Comparison of ENCODE assay signal across 23 cellular contexts in genomic region chr9:125644819-125645507, GRCh38.
DNase-seq lines count a peak whose midpoint lies in the region; ATAC-seq and TF ChIP-seq lines count a peak whose summit lies in the region.
"Had no signal": no experiment of that assay in that cellular context is flagged by ENCODE, and none has a peak within 500 bp of the region (broad histone marks: within the 10 kb centered on the region; RNA-seq: fewer than 3 reads in every experiment).

No MANE protein-coding gene starts in this region.

- no peak for TF ChIP-seq CTCF in natural killer cell (IDR thresholded peaks at IDR 0.05)
- TF ChIP-seq CTCF in BE2C (IDR thresholded peaks at IDR 0.05; ENCODE audit: low read depth, low read length): no peak

- peaks cover 39 to 47% of the 10 kb centered on the region in 2 donors for H3K4me1 Mint-ChIP-seq in natural killer cell
- H3K4me1 Mint-ChIP-seq in natural killer cell treated with Interleukin-12 subunit alpha and Interleukin-12 subunit beta and Interleukin-15 and Interleukin-18, amount 100 ng/mL, for 72 hours (ENCODE audit: low read depth in 2 of 2): peaks cover 37 to 42% of the 10 kb centered on the region in 2 donors
- H3K4me1 Mint-ChIP-seq in activated T-helper 2 cell treated with anti-CD3 and anti-CD28 coated beads, Interferon-gamma antibody, Interleukin-2, Interleukin-4, amounts not matched to agents 10 μg/mL and 5 μg/mL and 100 μg/mL, durations not matched to agents 14 hours and 24 hours and 36 hours (ENCODE audit: low read depth): peaks cover 47% of the 10 kb centered on the region
- H3K4me1 Mint-ChIP-seq in naive thymus-derived CD4-positive, alpha-beta T cell: peaks cover 40 to 59% (median 50%) of the 10 kb centered on the region in 7 donors
- peaks cover 45% of the 10 kb centered on the region for H3K4me1 Mint-ChIP-seq in T-helper 2 cell treated with Interferon-gamma antibody and Interleukin-4, amounts not matched to agents 5 μg/mL and 100 μg/mL, for 36 hours (ENCODE audit: low read depth)

- H3K4me3 Mint-ChIP-seq in natural killer cell: peak overlapping the region; percentile 61
- H3K4me3 Mint-ChIP-seq in natural killer cell treated with Interleukin-12 subunit alpha and Interleukin-12 subunit beta and Interleukin-15 and Interleukin-18, amount 100 ng/mL, for 72 hours: no peak overlapping the region
- H3K4me3 Mint-ChIP-seq in activated T-helper 2 cell treated with anti-CD3 and anti-CD28 coated beads, Interferon-gamma antibody, Interleukin-2, Interleukin-4, amounts not matched to agents 10 μg/mL and 5 μg/mL and 100 μg/mL, durations not matched to agents 14 hours and 24 hours and 36 hours (ENCODE audit: low read depth): no peak overlapping the region
- peak overlapping the region in 8 of 10 donors; percentile 9 to 46 (median 15) for H3K4me3 Mint-ChIP-seq in naive thymus-derived CD4-positive, alpha-beta T cell
- H3K4me3 Mint-ChIP-seq in T-helper 2 cell treated with Interferon-gamma antibody and Interleukin-4, amounts not matched to agents 5 μg/mL and 100 μg/mL, for 36 hours: no peak overlapping the region
- H3K4me3 Mint-ChIP-seq: mesothelial cell of epicardium; T-helper 1 cell treated with Interleukin-12 subunit alpha and Interleukin-12 subunit beta and Interleukin-4 antibody, amounts not matched to agents 30 μg/mL and 1 μg/mL, for 36 hours had no signal

- no peaks in the 10 kb centered on the region for H3K36me3 ChIP-seq in naive thymus-derived CD4-positive, alpha-beta T cell (ENCODE audit: control insufficient read depth in 2 of 3, insufficient read depth in 3 of 3, low read length in 3 of 3)
- H3K36me3 ChIP-seq in BE2C: no peaks in the 10 kb centered on the region
- H3K36me3 ChIP-seq: breast epithelium, ovary, right lobe of liver, stomach, WERI-Rb-1 had no signal

- H3K27me3 ChIP-seq in naive thymus-derived CD4-positive, alpha-beta T cell (ENCODE audit: control insufficient read depth in 2 of 2, insufficient read depth in 2 of 2, low read length in 2 of 2): no peaks in the 10 kb centered on the region
- H3K27me3 ChIP-seq in BE2C: no peaks in the 10 kb centered on the region
- H3K27me3 ChIP-seq: breast epithelium, ovary, right lobe of liver, stomach had no signal

- H3K9me3 ChIP-seq in naive thymus-derived CD4-positive, alpha-beta T cell (ENCODE audit: control insufficient read depth in 2 of 3, low read length in 3 of 3): no peaks in the 10 kb centered on the region
- no peaks in the 10 kb centered on the region for H3K9me3 ChIP-seq in BE2C
- H3K9me3 ChIP-seq: breast epithelium, ovary, right lobe of liver, stomach had no signal

- CTCF ChIA-PET in naive thymus-derived CD4-positive, alpha-beta T cell (lab: Charles Lee): no interaction called here

- POLR2A ChIA-PET in naive thymus-derived CD4-positive, alpha-beta T cell (lab: Charles Lee): no interaction called here

- no peaks in the 10 kb centered on the region for H3K9me3 Mint-ChIP-seq in natural killer cell
- H3K9me3 Mint-ChIP-seq in natural killer cell treated with Interleukin-12 subunit alpha and Interleukin-12 subunit beta and Interleukin-15 and Interleukin-18, amount 100 ng/mL, for 72 hours: no peaks in the 10 kb centered on the region
- H3K9me3 Mint-ChIP-seq in activated T-helper 2 cell treated with anti-CD3 and anti-CD28 coated beads, Interferon-gamma antibody, Interleukin-2, Interleukin-4, amounts not matched to agents 10 μg/mL and 5 μg/mL and 100 μg/mL, durations not matched to agents 14 hours and 24 hours and 36 hours: no peaks in the 10 kb centered on the region
- H3K9me3 Mint-ChIP-seq in naive thymus-derived CD4-positive, alpha-beta T cell: no peaks in the 10 kb centered on the region
- H3K9me3 Mint-ChIP-seq in T-helper 2 cell treated with Interferon-gamma antibody and Interleukin-4, amounts not matched to agents 5 μg/mL and 100 μg/mL, for 36 hours: no peaks in the 10 kb centered on the region
- H3K9me3 Mint-ChIP-seq: activated naive CD4-positive, alpha-beta T cell treated with anti-CD3 and anti-CD28 coated beads, Interleukin-2, amount 50 U/mL, for 72 hours; mesothelial cell of epicardium; T-helper 1 cell treated with Interleukin-12 subunit alpha and Interleukin-12 subunit beta and Interleukin-4 antibody, amounts not matched to agents 30 μg/mL and 1 μg/mL, for 36 hours had no signal

- H3K27me3 Mint-ChIP-seq in natural killer cell (ENCODE audit: low read depth in 2 of 2): no peaks in the 10 kb centered on the region
- H3K27me3 Mint-ChIP-seq in natural killer cell treated with Interleukin-12 subunit alpha and Interleukin-12 subunit beta and Interleukin-15 and Interleukin-18, amount 100 ng/mL, for 72 hours: no peaks in the 10 kb centered on the region
- H3K27me3 Mint-ChIP-seq in activated T-helper 2 cell treated with anti-CD3 and anti-CD28 coated beads, Interferon-gamma antibody, Interleukin-2, Interleukin-4, amounts not matched to agents 10 μg/mL and 5 μg/mL and 100 μg/mL, durations not matched to agents 14 hours and 24 hours and 36 hours (ENCODE audit: low read depth): no peaks in the 10 kb centered on the region
- no peaks in the 10 kb centered on the region for H3K27me3 Mint-ChIP-seq in naive thymus-derived CD4-positive, alpha-beta T cell
- H3K27me3 Mint-ChIP-seq in T-helper 2 cell treated with Interferon-gamma antibody and Interleukin-4, amounts not matched to agents 5 μg/mL and 100 μg/mL, for 36 hours (ENCODE audit: low read depth): no peaks in the 10 kb centered on the region

- ATAC-seq in natural killer cell: no peak
- no peak for ATAC-seq in natural killer cell treated with Interleukin-12 subunit alpha and Interleukin-12 subunit beta and Interleukin-15 and Interleukin-18, amount 100 ng/mL, for 72 hours
- ATAC-seq in naive thymus-derived CD4-positive, alpha-beta T cell: no peak
- no peak for ATAC-seq in HG03342 (IDR thresholded peaks at IDR 0.05; ENCODE audit: unreplicated experiment)
- ATAC-seq: K562, right lobe of liver had no signal

- DNase-seq in natural killer cell (no peak), BE2C (no peak), posterior cingulate gyrus (no peak)
- no peak for DNase-seq in natural killer cell treated with Interleukin-12 subunit alpha and Interleukin-12 subunit beta and Interleukin-15 and Interleukin-18, amount 100 ng/mL, for 72 hours (ENCODE audit: low spot score)
- no peak for DNase-seq in activated T-helper 2 cell treated with anti-CD3 and anti-CD28 coated beads, Interferon-gamma antibody, Interleukin-2, Interleukin-4, amounts not matched to agents 10 μg/mL and 5 μg/mL and 100 μg/mL, durations not matched to agents 14 hours and 24 hours and 36 hours (ENCODE audit: low spot score)
- DNase-seq in naive thymus-derived CD4-positive, alpha-beta T cell: no peak
- no peak for DNase-seq in T-helper 2 cell treated with Interferon-gamma antibody and Interleukin-4, amounts not matched to agents 5 μg/mL and 100 μg/mL, for 36 hours (ENCODE audit: low spot score)
- DNase-seq: dermis blood vessel endothelial cell, foreskin fibroblast, H7, NCI-H2081, NCI-H510A treated with DMSO at 0.1 percent for 48 hours, ovary, right lobe of liver, Right ventricle myocardium superior, stomach, WERI-Rb-1 had no signal

- no peaks in the 10 kb centered on the region for H3K36me3 Mint-ChIP-seq in natural killer cell
- H3K36me3 Mint-ChIP-seq in natural killer cell treated with Interleukin-12 subunit alpha and Interleukin-12 subunit beta and Interleukin-15 and Interleukin-18, amount 100 ng/mL, for 72 hours: no peaks in the 10 kb centered on the region
- H3K36me3 Mint-ChIP-seq in activated T-helper 2 cell treated with anti-CD3 and anti-CD28 coated beads, Interferon-gamma antibody, Interleukin-2, Interleukin-4, amounts not matched to agents 10 μg/mL and 5 μg/mL and 100 μg/mL, durations not matched to agents 14 hours and 24 hours and 36 hours (ENCODE audit: low read depth): peaks cover 24% of the 10 kb centered on the region
- H3K36me3 Mint-ChIP-seq in naive thymus-derived CD4-positive, alpha-beta T cell: peaks cover 0 to 19% (median 12%) of the 10 kb centered on the region in 5 donors
- peaks cover 6% of the 10 kb centered on the region for H3K36me3 Mint-ChIP-seq in T-helper 2 cell treated with Interferon-gamma antibody and Interleukin-4, amounts not matched to agents 5 μg/mL and 100 μg/mL, for 36 hours (ENCODE audit: low read depth)

- H3K4me3 ChIP-seq in naive thymus-derived CD4-positive, alpha-beta T cell (ENCODE audit: low read length): no peak overlapping the region
- H3K4me3 ChIP-seq in BE2C (ENCODE audit: low read depth, low read length): no peak overlapping the region
- H3K4me3 ChIP-seq: breast epithelium, K562, ovary, right lobe of liver, stomach had no signal

- peaks cover 14 to 15% of the 10 kb centered on the region in 2 donors for H3K4me1 ChIP-seq in naive thymus-derived CD4-positive, alpha-beta T cell (ENCODE audit: control insufficient read depth in 2 of 2, insufficient read depth in 2 of 2, low read length in 2 of 2)
- H3K4me1 ChIP-seq in BE2C: peaks cover 15% of the 10 kb centered on the region
- H3K4me1 ChIP-seq: breast epithelium, right lobe of liver had no signal

- intact Hi-C loops in natural killer cell (cut with micrococcal nuclease): no loop called here
- intact Hi-C loops in activated T-helper 2 cell treated with anti-CD3 and anti-CD28 coated beads, Interferon-gamma antibody, Interleukin-2, Interleukin-4, amounts not matched to agents 10 μg/mL and 5 μg/mL and 100 μg/mL, durations not matched to agents 14 hours and 24 hours and 36 hours (cut with micrococcal nuclease): loop anchor here (5.0 kb wide), 2 partner anchors 102 to 767 kb away; partner anchors contain the start of gene PBX3
- intact Hi-C loops in naive thymus-derived CD4-positive, alpha-beta T cell (cut with micrococcal nuclease): no loop called here
- intact Hi-C loops in posterior cingulate gyrus (cut with DNase I): no loop called here

- H3K27ac ChIP-seq in naive thymus-derived CD4-positive, alpha-beta T cell (ENCODE audit: low read depth, low read length): no peak overlapping the region
- H3K27ac ChIP-seq: breast epithelium, ovary, stomach, WERI-Rb-1 had no signal

- peak overlapping the region; percentile 75 to 97 for H3K27ac Mint-ChIP-seq in natural killer cell
- no peak overlapping the region for H3K27ac Mint-ChIP-seq in natural killer cell treated with Interleukin-12 subunit alpha and Interleukin-12 subunit beta and Interleukin-15 and Interleukin-18, amount 100 ng/mL, for 72 hours
- H3K27ac Mint-ChIP-seq in activated T-helper 2 cell treated with anti-CD3 and anti-CD28 coated beads, Interferon-gamma antibody, Interleukin-2, Interleukin-4, amounts not matched to agents 10 μg/mL and 5 μg/mL and 100 μg/mL, durations not matched to agents 14 hours and 24 hours and 36 hours: peak overlapping the region; percentile 30
- peak overlapping the region in 3 of 9 donors; percentile 10 to 69 (median 68) for H3K27ac Mint-ChIP-seq in naive thymus-derived CD4-positive, alpha-beta T cell
- H3K27ac Mint-ChIP-seq in T-helper 2 cell treated with Interferon-gamma antibody and Interleukin-4, amounts not matched to agents 5 μg/mL and 100 μg/mL, for 36 hours: no peak overlapping the region
- H3K27ac Mint-ChIP-seq: mesothelial cell of epicardium; T-helper 1 cell treated with Interleukin-12 subunit alpha and Interleukin-12 subunit beta and Interleukin-4 antibody, amounts not matched to agents 30 μg/mL and 1 μg/mL, for 36 hours had no signal

Comparison
In these comparisons a context has a peak if more than half of its experiments do, and no peak if none do; other contexts are left out.
1. H3K27ac Mint-ChIP-seq: peak in natural killer cell (2 of 2) and activated T-helper 2 cell treated with anti-CD3 and anti-CD28 coated beads, Interferon-gamma antibody, Interleukin-2, Interleukin-4, amounts not matched to agents 10 μg/mL and 5 μg/mL and 100 μg/mL, durations not matched to agents 14 hours and 24 hours and 36 hours (single experiment); none in natural killer cell treated with Interleukin-12 subunit alpha and Interleukin-12 subunit beta and Interleukin-15 and Interleukin-18, amount 100 ng/mL, for 72 hours (0 of 2) and T-helper 2 cell treated with Interferon-gamma antibody and Interleukin-4, amounts not matched to agents 5 μg/mL and 100 μg/mL, for 36 hours (single experiment).
2. H3K4me3 Mint-ChIP-seq: peak in natural killer cell (single experiment) and naive thymus-derived CD4-positive, alpha-beta T cell (8 of 10); none in natural killer cell treated with Interleukin-12 subunit alpha and Interleukin-12 subunit beta and Interleukin-15 and Interleukin-18, amount 100 ng/mL, for 72 hours (single experiment), activated T-helper 2 cell treated with anti-CD3 and anti-CD28 coated beads, Interferon-gamma antibody, Interleukin-2, Interleukin-4, amounts not matched to agents 10 μg/mL and 5 μg/mL and 100 μg/mL, durations not matched to agents 14 hours and 24 hours and 36 hours (single experiment) and T-helper 2 cell treated with Interferon-gamma antibody and Interleukin-4, amounts not matched to agents 5 μg/mL and 100 μg/mL, for 36 hours (single experiment).